In genomic region chr9:136547508-136548215, GRCh38 we compare ENCODE assay signal across 10 cellular contexts. TPM values are rescaled to one million over a fixed set of nuclear protein-coding genes. Genes with fewer than 3 reads are reported as not detected.
A peak's percentile ranks its signal among the peaks of the same experiment; 100 is the strongest.
DNase-seq lines count a peak whose midpoint lies in the region; ATAC-seq and TF ChIP-seq lines count a peak whose summit lies in the region.
"Had no signal": no experiment of that assay in that cellular context is flagged by ENCODE, and none has a peak within 500 bp of the region (broad histone marks: within the 10 kb centered on the region; RNA-seq: fewer than 3 reads in every experiment).

No MANE protein-coding gene starts in this region.

- H3K36me3 Mint-ChIP-seq in CD4-positive, CD25-positive, alpha-beta regulatory T cell = no peaks in the 10 kb centered on the region
- H3K36me3 Mint-ChIP-seq in chondrocyte (ENCODE audit: low read depth) = no peaks in the 10 kb centered on the region

- H3K4me2 ChIP-seq in hepatocyte = peak overlapping the region; percentile 97
- H3K4me2 ChIP-seq in smooth muscle cell = peak overlapping the region; percentile 100

- H3K27me3 ChIP-seq in CD4-positive, CD25-positive, alpha-beta regulatory T cell (ENCODE audit: control insufficient read depth, insufficient read depth, low read length) = no peaks in the 10 kb centered on the region
- H3K27me3 ChIP-seq in SJCRH30 (peaks cover 48% of the 10 kb centered on the region), hepatocyte (peaks cover 7% of the 10 kb centered on the region), smooth muscle cell (ENCODE audit: low read depth) (no peaks in the 10 kb centered on the region)

- H3K27me3 Mint-ChIP-seq in CD4-positive, CD25-positive, alpha-beta regulatory T cell = peaks cover 6% of the 10 kb centered on the region
- no peaks in the 10 kb centered on the region for H3K27me3 Mint-ChIP-seq in chondrocyte (ENCODE audit: low read depth)

- H3K4me3 ChIP-seq in CD4-positive, CD25-positive, alpha-beta regulatory T cell (ENCODE audit: low read depth, low read length) = no peak overlapping the region
- H3K4me3 ChIP-seq in SJCRH30 (no peak overlapping the region), hepatocyte (no peak overlapping the region), smooth muscle cell (no peak overlapping the region)

- peaks cover 45% of the 10 kb centered on the region for H3K4me1 ChIP-seq in CD4-positive, CD25-positive, alpha-beta regulatory T cell (ENCODE audit: control insufficient read depth, insufficient read depth, low read length, poor library complexity, severe bottlenecking)
- peaks cover 23% of the 10 kb centered on the region; the same call in 1 of the 2 replicates for H3K4me1 ChIP-seq in SJCRH30
- H3K4me1 ChIP-seq in hepatocyte (ENCODE audit: insufficient read depth) = peaks cover 47% of the 10 kb centered on the region
- H3K4me1 ChIP-seq in smooth muscle cell (ENCODE audit: low read depth) = peaks cover 50% of the 10 kb centered on the region

- peaks cover 3% of the 10 kb centered on the region for H3K36me3 ChIP-seq in CD4-positive, CD25-positive, alpha-beta regulatory T cell (ENCODE audit: control insufficient read depth, insufficient read depth, low read length)
- H3K36me3 ChIP-seq in SJCRH30 = peaks cover 3% of the 10 kb centered on the region; the same call in 1 of the 2 replicates
- no peaks in the 10 kb centered on the region for H3K36me3 ChIP-seq in hepatocyte (replicated peaks; ENCODE audit: insufficient read depth, low read depth)
- no peaks in the 10 kb centered on the region for H3K36me3 ChIP-seq in smooth muscle cell (ENCODE audit: low read depth)

- TF ChIP-seq CTCF in hepatocyte (IDR thresholded peaks at IDR 0.05; ENCODE audit: poor library complexity) = no peak
- no peak for TF ChIP-seq CTCF in smooth muscle cell (IDR thresholded peaks at IDR 0.05; ENCODE audit: borderline replicate concordance, insufficient read depth, poor library complexity, severe bottlenecking)
- TF ChIP-seq CTCF in chondrocyte (IDR thresholded peaks at IDR 0.05) = no peak

- no peak for ATAC-seq in CD4-positive, CD25-positive, alpha-beta regulatory T cell (ENCODE audit: low read depth in 2 of 2)

- H3K27ac ChIP-seq in CD4-positive, CD25-positive, alpha-beta regulatory T cell (ENCODE audit: insufficient read depth, low read length, poor library complexity, severe bottlenecking) = no peak overlapping the region
- H3K27ac ChIP-seq in SJCRH30 (no peak overlapping the region), hepatocyte (peak overlapping the region; percentile 58), smooth muscle cell (ENCODE audit: low read depth) (no peak overlapping the region)

- no peaks in the 10 kb centered on the region for H3K9me2 ChIP-seq in hepatocyte (replicated peaks; ENCODE audit: insufficient read depth)

- H3K27ac Mint-ChIP-seq in CD4-positive, CD25-positive, alpha-beta regulatory T cell = peak overlapping the region in 1 of 3 donors; percentile 86
- no peak overlapping the region for H3K27ac Mint-ChIP-seq in chondrocyte (ENCODE audit: unreplicated experiment)

- H3K9ac ChIP-seq in smooth muscle cell (ENCODE audit: low read depth) = no peak overlapping the region

- 78% methylated on average over 17 of the region's 25 CpGs for WGBS in hepatocyte (ENCODE audit: low lambda C conversion rate, missing lambda C conversion rate)
- WGBS in smooth muscle cell (ENCODE audit: low lambda C conversion rate) = 70% methylated on average over 25 of the region's 25 CpGs

- H3K4me3 Mint-ChIP-seq in CD4-positive, CD25-positive, alpha-beta regulatory T cell = peak overlapping the region in 3 of 4 donors; percentile 27 to 90 (median 89)
- H3K4me3 Mint-ChIP-seq in chondrocyte (ENCODE audit: unreplicated experiment) = no peak overlapping the region

- H3K4me1 Mint-ChIP-seq in CD4-positive, CD25-positive, alpha-beta regulatory T cell = peaks cover 0 to 40% (median 10%) of the 10 kb centered on the region in 4 donors
- H3K4me1 Mint-ChIP-seq in chondrocyte (ENCODE audit: low read depth) = peaks cover 48% of the 10 kb centered on the region

- peaks cover 23% of the 10 kb centered on the region for H3K79me2 ChIP-seq in hepatocyte
- H3K79me2 ChIP-seq in smooth muscle cell (ENCODE audit: low read depth) = peaks cover 35% of the 10 kb centered on the region

- peaks cover 13% of the 10 kb centered on the region for H4K20me1 ChIP-seq in hepatocyte (ENCODE audit: insufficient read depth, poor library complexity, severe bottlenecking)
- H4K20me1 ChIP-seq in smooth muscle cell (ENCODE audit: low read depth) = peaks cover 28% of the 10 kb centered on the region

- H3F3A ChIP-seq in smooth muscle cell (ENCODE audit: low read depth) = no peaks in the 10 kb centered on the region

- H3K9me3 Mint-ChIP-seq in CD4-positive, CD25-positive, alpha-beta regulatory T cell = no peaks in the 10 kb centered on the region
- no peaks in the 10 kb centered on the region for H3K9me3 Mint-ChIP-seq in chondrocyte (ENCODE audit: low read depth)
- H3K9me3 Mint-ChIP-seq: HFFc6 had no signal

- DNase-seq in CD4-positive, CD25-positive, alpha-beta regulatory T cell = no peak
- DNase-seq in SJCRH30 (peak; percentile 34 to 42), hepatocyte (ENCODE audit: low spot score) (no peak), smooth muscle cell (lab: John Stamatoyannopoulos, UW; ENCODE audit: unreplicated experiment) (no peak), chondrocyte (ENCODE audit: low spot score) (no peak), NCI-H1048 (lab: John Stamatoyannopoulos, UW) (no peak), T-helper 1 cell (no peak), NK-92 (lab: John Stamatoyannopoulos, UW; ENCODE audit: unreplicated experiment) (no peak)
- DNase-seq: HFFc6, NCI-H510A treated with DMSO at 0.1 percent for 48 hours had no signal

- H2AFZ ChIP-seq in hepatocyte (no peak overlapping the region), smooth muscle cell (ENCODE audit: low read depth) (no peak overlapping the region)

- H3K9me3 ChIP-seq in CD4-positive, CD25-positive, alpha-beta regulatory T cell (ENCODE audit: control insufficient read depth in 2 of 2, low read length in 2 of 2) = no peaks in the 10 kb centered on the region
- H3K9me3 ChIP-seq in SJCRH30 (replicated peaks) (no peaks in the 10 kb centered on the region), hepatocyte (ENCODE audit: low read depth) (no peaks in the 10 kb centered on the region), smooth muscle cell (replicated peaks; ENCODE audit: low read depth) (no peaks in the 10 kb centered on the region)

RNA-seq across cellular contexts. Expression of gene NOTCH1, which starts 1.8 kb away (rescaled TPM):
- 52.3 TPM for total RNA-seq in CD4-positive, CD25-positive, alpha-beta regulatory T cell
- 1 to 10 TPM; 1.2 to 1.7 (median 1.5) TPM for polyA plus RNA-seq in CD4-positive, CD25-positive, alpha-beta regulatory T cell
- total RNA-seq in SJCRH30 (2014; rRNA removed; shearing (Covaris generic)) = 25.8 and 28.5 TPM in 2 replicates
- 4.3 and 6.5 TPM in 2 replicates for total RNA-seq in hepatocyte
- 5.3 and 8.3 TPM in 2 replicates for polyA plus RNA-seq in hepatocyte
- 7.8 and 13.2 TPM in 2 replicates for total RNA-seq in smooth muscle cell
- 7.2 and 11.4 TPM in 2 replicates for polyA plus RNA-seq in smooth muscle cell
- total RNA-seq in chondrocyte = 11.6 to 28.7 TPM (median 27.5 TPM) in 3 replicates

Comparison
In these comparisons a context has a peak if more than half of its experiments do, and no peak if none do; other contexts are left out.
1. DNase-seq: peak in SJCRH30 (2 of 2); none in CD4-positive, CD25-positive, alpha-beta regulatory T cell (0 of 3), hepatocyte (single experiment), smooth muscle cell (single experiment), chondrocyte (single experiment), NCI-H1048 (single experiment), T-helper 1 cell (0 of 5) and NK-92 (single experiment).